ENCODE assay signal across 19 cellular contexts in the genomic region with DNA sequence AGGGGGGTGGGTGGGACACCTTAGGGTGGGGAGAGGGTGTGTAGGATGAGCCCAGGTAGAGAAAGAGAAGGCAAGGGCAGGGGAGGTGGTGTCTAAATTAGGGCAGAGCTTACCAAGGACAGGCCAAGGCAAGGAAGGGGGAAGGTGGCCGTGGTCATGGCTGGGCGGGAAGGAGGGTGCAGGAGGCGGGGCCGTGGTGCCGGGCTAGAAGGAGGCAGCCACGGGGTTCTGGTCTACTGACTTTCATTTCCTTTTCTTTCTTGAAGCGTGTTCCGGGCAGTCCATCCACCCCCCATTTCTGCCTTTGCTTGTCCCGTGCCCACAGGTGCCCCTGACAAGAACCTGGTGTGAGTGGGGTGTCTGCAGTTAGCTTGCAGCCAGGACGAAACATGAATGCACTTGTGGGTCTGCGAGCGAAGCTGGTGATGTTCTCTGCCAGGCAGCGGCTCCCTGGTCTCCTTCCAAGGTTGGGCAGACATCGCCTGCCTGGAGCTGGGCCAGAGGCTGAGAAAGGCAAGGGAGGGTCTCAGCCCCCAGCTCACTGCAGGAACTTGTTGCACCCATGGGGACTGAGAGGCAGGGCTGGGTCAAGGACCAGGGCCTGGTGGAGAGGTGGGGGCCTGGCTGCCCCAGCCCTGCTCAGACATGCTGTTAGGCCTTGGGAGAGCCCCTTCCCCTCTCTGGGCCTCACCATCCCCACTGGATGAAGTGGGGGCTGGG. TPM values are rescaled to one million over a fixed set of nuclear protein-coding genes. Genes with fewer than 3 reads are reported as not detected.
DNase-seq lines count a peak whose midpoint lies in the region; ATAC-seq, FAIRE-seq and TF ChIP-seq lines count a peak whose summit lies in the region.
"Had no signal": no experiment of that assay in that cellular context is flagged by ENCODE, and none has a peak within 500 bp of the region (broad histone marks: within the 10 kb centered on the region; RNA-seq: fewer than 3 reads in every experiment).

No MANE protein-coding gene starts in this region.

- POLR2A ChIA-PET in RWPE1 (lab: Yijun Ruan, JAX; ENCODE audit: low non-redundant PET) = no interaction called here
- POLR2A ChIA-PET in CD4-positive, alpha-beta T cell (lab: Charles Lee) = no interaction called here

- H3K9me3 ChIP-seq in Loucy (ENCODE audit: insufficient read depth, low read depth, low read length) = no peaks in the 10 kb centered on the region
- H3K9me3 ChIP-seq in CD4-positive, alpha-beta T cell (ENCODE audit: control insufficient read depth, low read length) = no peaks in the 10 kb centered on the region
- H3K9me3 ChIP-seq: left ventricle myocardium inferior had no signal

- no peaks in the 10 kb centered on the region for H3K79me2 ChIP-seq in Loucy (ENCODE audit: insufficient read depth, low read length)

- intact Hi-C loops in CD4-positive, alpha-beta T cell (cut with DNase I, micrococcal nuclease) = no loop called here

- H3K4me2 ChIP-seq in Loucy (ENCODE audit: low read depth, low read length, poor library complexity, severe bottlenecking) = peak overlapping the region; percentile 62

- peaks cover 16% of the 10 kb centered on the region for H3K4me1 ChIP-seq in Loucy (ENCODE audit: insufficient read depth, low read length, poor library complexity, severe bottlenecking)
- H3K4me1 ChIP-seq: left ventricle myocardium inferior had no signal

- no peak overlapping the region for H3K4me3 Mint-ChIP-seq in memory B cell
- no peak overlapping the region for H3K4me3 Mint-ChIP-seq in CD4-positive, alpha-beta T cell
- H3K4me3 Mint-ChIP-seq: activated CD4-positive, alpha-beta T cell treated with anti-CD3 and anti-CD28 coated beads, Interleukin-2, amount 10 ng/mL, durations not matched to agents 7 days and 5 days; activated naive CD4-positive, alpha-beta T cell treated with anti-CD3 and anti-CD28 coated beads, Interleukin-2, amount 50 U/mL, for 24 hours; activated T-cell treated with anti-CD3 and anti-CD28 coated beads, Interleukin-2, amount 50 U/mL, for 24 hours had no signal

- H3K27ac ChIP-seq in RWPE1 = peak overlapping the region; percentile 15; the same call in 1 of the 2 replicates
- no peak overlapping the region for H3K27ac ChIP-seq in CD4-positive, alpha-beta T cell (ENCODE audit: low read depth, low read length)
- H3K27ac ChIP-seq: brain microvascular endothelial cell, left ventricle myocardium inferior had no signal

- H3K36me3 Mint-ChIP-seq in memory B cell = no peaks in the 10 kb centered on the region
- no peaks in the 10 kb centered on the region for H3K36me3 Mint-ChIP-seq in CD4-positive, alpha-beta T cell (ENCODE audit: low read depth)
- H3K36me3 Mint-ChIP-seq: activated naive CD4-positive, alpha-beta T cell treated with anti-CD3 and anti-CD28 coated beads, Interleukin-2, amount 50 U/mL, for 24 hours had no signal

- TF ChIP-seq CTCF in Loucy (conservative IDR thresholded peaks at IDR 0.05; ENCODE audit: low read length) = no peak
- TF ChIP-seq CTCF in RWPE1 (conservative IDR thresholded peaks at IDR 0.05; ENCODE audit: low read depth) = no peak
- no peak for TF ChIP-seq CTCF in CD4-positive, alpha-beta T cell (IDR thresholded peaks at IDR 0.05)

- no peaks in the 10 kb centered on the region for H4K20me1 ChIP-seq in Loucy (ENCODE audit: insufficient read depth, low read length, poor library complexity, severe bottlenecking)

- no peaks in the 10 kb centered on the region for H3K9me2 ChIP-seq in Loucy (replicated peaks; ENCODE audit: low read depth, low read length)

- no peaks in the 10 kb centered on the region for H3K36me3 ChIP-seq in Loucy (ENCODE audit: insufficient read depth, low read length)
- H3K36me3 ChIP-seq: brain microvascular endothelial cell, left ventricle myocardium inferior had no signal

- H3K27ac Mint-ChIP-seq in memory B cell = no peak overlapping the region
- no peak overlapping the region for H3K27ac Mint-ChIP-seq in CD4-positive, alpha-beta T cell
- H3K27ac Mint-ChIP-seq: activated CD4-positive, alpha-beta T cell treated with anti-CD3 and anti-CD28 coated beads, Interleukin-2, amount 10 ng/mL, durations not matched to agents 7 days and 5 days; activated naive CD4-positive, alpha-beta T cell treated with anti-CD3 and anti-CD28 coated beads, Interleukin-2, amount 50 U/mL, for 24 hours; activated T-cell treated with anti-CD3 and anti-CD28 coated beads, Interleukin-2, amount 50 U/mL, for 24 hours had no signal

- CTCF ChIA-PET in RWPE1 (lab: Yijun Ruan, JAX) = no interaction called here
- CTCF ChIA-PET in CD4-positive, alpha-beta T cell (lab: Charles Lee) = no interaction called here

- H3K4me1 Mint-ChIP-seq in memory B cell = peaks cover 6% of the 10 kb centered on the region
- no peaks in the 10 kb centered on the region for H3K4me1 Mint-ChIP-seq in CD4-positive, alpha-beta T cell (ENCODE audit: low read depth)
- H3K4me1 Mint-ChIP-seq: activated naive CD4-positive, alpha-beta T cell treated with anti-CD3 and anti-CD28 coated beads, Interleukin-2, amount 50 U/mL, for 24 hours had no signal

- FAIRE-seq in urothelium cell line (lab: Jason Lieb, UNC) = no peak
- FAIRE-seq: TTC549 had no signal

- no peaks in the 10 kb centered on the region for H3K27me3 ChIP-seq in Loucy (ENCODE audit: insufficient read depth, low read length, poor library complexity, severe bottlenecking)
- no peaks in the 10 kb centered on the region for H3K27me3 ChIP-seq in CD4-positive, alpha-beta T cell (ENCODE audit: control insufficient read depth, insufficient read depth, low read length)
- H3K27me3 ChIP-seq: brain microvascular endothelial cell had no signal

- peak overlapping the region; percentile 53 for H3K9ac ChIP-seq in Loucy (ENCODE audit: low read depth, low read length, poor library complexity, severe bottlenecking)

- no peaks in the 10 kb centered on the region for H3F3A ChIP-seq in Loucy (ENCODE audit: low read depth)

- H3K4me3 ChIP-seq in Loucy (ENCODE audit: low read length, poor library complexity, severe bottlenecking) = peak overlapping the region; percentile 40
- H3K4me3 ChIP-seq: left ventricle myocardium inferior had no signal

- peak; percentile 60 for ATAC-seq in memory B cell (ENCODE audit: low read depth)
- no peak for ATAC-seq in CD4-positive, alpha-beta T cell (ENCODE audit: poor library complexity)

- peak overlapping the region; percentile 93 for H2AFZ ChIP-seq in Loucy (ENCODE audit: low read length)

- no peaks in the 10 kb centered on the region for H3K9me3 Mint-ChIP-seq in memory B cell
- H3K9me3 Mint-ChIP-seq in CD4-positive, alpha-beta T cell = no peaks in the 10 kb centered on the region
- H3K9me3 Mint-ChIP-seq: activated CD4-positive, alpha-beta T cell treated with anti-CD3 and anti-CD28 coated beads, Interleukin-2, amount 10 ng/mL, durations not matched to agents 7 days and 5 days; activated naive CD4-positive, alpha-beta T cell treated with anti-CD3 and anti-CD28 coated beads, Interleukin-2, amount 50 U/mL, for 24 hours; activated T-cell treated with anti-CD3 and anti-CD28 coated beads, Interleukin-2, amount 50 U/mL, for 24 hours had no signal

- peak; percentile 96 for DNase-seq in DMS79 treated with DMSO at 0.1 percent for 48 hours (lab: John Stamatoyannopoulos, UW)
- DNase-seq in RWPE1 (ENCODE audit: low spot score) = no peak
- no peak for DNase-seq in memory B cell (ENCODE audit: low spot score in 2 of 2)
- DNase-seq in glomerular visceral epithelial cell (ENCODE audit: extremely low spot score) = no peak
- DNase-seq in urothelium cell line (ENCODE audit: low spot score) = no peak
- no peak for DNase-seq in CD4-positive, alpha-beta T cell
- DNase-seq: activated CD4-positive, alpha-beta T cell treated with anti-CD3 and anti-CD28 coated beads, Interleukin-2, amount 10 ng/mL, durations not matched to agents 7 days and 5 days; activated T-cell treated with anti-CD3 and anti-CD28 coated beads, Interleukin-2, amount 50 U/mL, for 24 hours; brain microvascular endothelial cell; Calu3; cortex of kidney; foreskin melanocyte; GDM1; left ventricle myocardium inferior; NCI-H1417 treated with DMSO at 0.1 percent for 48 hours; posterior cingulate gyrus had no signal

- H3K27me3 Mint-ChIP-seq in memory B cell = no peaks in the 10 kb centered on the region
- peaks cover 4% of the 10 kb centered on the region for H3K27me3 Mint-ChIP-seq in CD4-positive, alpha-beta T cell
- H3K27me3 Mint-ChIP-seq: activated CD4-positive, alpha-beta T cell treated with anti-CD3 and anti-CD28 coated beads, Interleukin-2, amount 10 ng/mL, durations not matched to agents 7 days and 5 days; activated naive CD4-positive, alpha-beta T cell treated with anti-CD3 and anti-CD28 coated beads, Interleukin-2, amount 50 U/mL, for 24 hours had no signal

RNA-seq across cellular contexts. Expression of gene KIF26A, which starts 58.2 kb away (rescaled TPM):
- under 1 TPM; 0.25 to 0.31 TPM for total RNA-seq in CD4-positive, alpha-beta T cell
